ENCODE assay signal across 19 cellular contexts in genomic region chr6:106187424-106187982, GRCh38.
DNase-seq lines count a peak whose midpoint lies in the region; ATAC-seq, FAIRE-seq and TF ChIP-seq lines count a peak whose summit lies in the region.
"Had no signal": no experiment of that assay in that cellular context is flagged by ENCODE, and none has a peak within 500 bp of the region (broad histone marks: within the 10 kb centered on the region; RNA-seq: fewer than 3 reads in every experiment).

No MANE protein-coding gene starts in this region.

- no peak overlapping the region for H3K4ac ChIP-seq in H1 (replicated peaks; ENCODE audit: insufficient read length, low read depth, low read length)

- no peaks in the 10 kb centered on the region for H3F3A ChIP-seq in GM23338 (replicated peaks; ENCODE audit: low read depth)

- H3K27me3 Mint-ChIP-seq in CD4-positive, alpha-beta memory T cell = no peaks in the 10 kb centered on the region
- H3K27me3 Mint-ChIP-seq in GM23338 (ENCODE audit: insufficient read depth, low read depth, poor library complexity) = peaks cover 2% of the 10 kb centered on the region
- no peaks in the 10 kb centered on the region for H3K27me3 Mint-ChIP-seq in T-cell
- H3K27me3 Mint-ChIP-seq: B cell had no signal

- in situ Hi-C loops in HepG2 (cut with HindIII; ENCODE audit: extremely low pct_ligation_motif_present, low pct_unique_long_range_greater_than_20kb) = no loop called here

- H3K4me3 Mint-ChIP-seq in CD4-positive, alpha-beta memory T cell = peak overlapping the region in 5 of 8 donors; percentile 11 to 50 (median 29)
- no peak overlapping the region for H3K4me3 Mint-ChIP-seq in GM23338
- no peak overlapping the region for H3K4me3 Mint-ChIP-seq in T-cell
- H3K4me3 Mint-ChIP-seq: B cell had no signal

- no peaks in the 10 kb centered on the region for H3K9me3 ChIP-seq in CD4-positive, alpha-beta memory T cell (ENCODE audit: control insufficient read depth in 1 of 2, low read length in 2 of 2)
- H3K9me3 ChIP-seq in H1 (ENCODE audit: insufficient read depth in 2 of 2, low read depth in 1 of 2, low read length in 1 of 2) (no peaks in the 10 kb centered on the region), HepG2 (ENCODE audit: low read length) (no peaks in the 10 kb centered on the region), esophagus muscularis mucosa (no peaks in the 10 kb centered on the region)
- H3K9me3 ChIP-seq: SJCRH30, stomach, uterus had no signal

- H3K4me2 ChIP-seq in GM23338 (0 out of 2 replicates have a peak overlapping the region, but pooled peaks have one; percentile 4), H1 (ENCODE audit: insufficient read depth in 1 of 2, low read depth in 2 of 2, low read length in 2 of 2) (no peak overlapping the region), HepG2 (ENCODE audit: low read depth, low read length) (no peak overlapping the region)
- H3K4me2 ChIP-seq: smooth muscle cell had no signal

- CTCF ChIA-PET in CD4-positive, alpha-beta memory T cell (lab: Charles Lee; ENCODE audit: partially characterized antibody) = interaction anchor here (0.6 to 2.5 kb wide), 5 partner anchors 8 to 36 kb away, joined by 3 to 11 read pairs (median 4); no protein-coding TSS in a partner anchor
- CTCF ChIA-PET in T-cell (lab: Charles Lee) = interaction anchor here (0.9 to 2.9 kb wide), 3 partner anchors 9 to 36 kb away, joined by 3 to 12 read pairs (median 3); no protein-coding TSS in a partner anchor
- CTCF ChIA-PET in H1 (lab: Charles Lee; ENCODE audit: partially characterized antibody) = interaction anchor here (0.9 to 2.5 kb wide), 3 partner anchors 28 to 101 kb away, joined by 3 to 9 read pairs (median 3); partner anchors contain the start of gene PRDM1
- CTCF ChIA-PET in HepG2 (lab: Yijun Ruan, JAX; ENCODE audit: low intra/inter-chr PET ratio, low total read pairs) = no interaction called here

- no peak for TF ChIP-seq CTCF in GM23338 (conservative IDR thresholded peaks at IDR 0.05; ENCODE audit: low read depth in 2 of 2)
- TF ChIP-seq CTCF in H1 (IDR thresholded peaks at IDR 0.05; ENCODE audit: control extremely low read depth in 1 of 3, insufficient read depth in 1 of 3, low read depth in 1 of 3, low read length in 3 of 3) = no peak
- no peak for TF ChIP-seq CTCF in HepG2 (CRISPR knock-in tag; IDR thresholded peaks at IDR 0.05)
- TF ChIP-seq CTCF in esophagus muscularis mucosa (IDR thresholded peaks at IDR 0.05) = no peak

- POLR2A ChIA-PET in CD4-positive, alpha-beta memory T cell (lab: Charles Lee; ENCODE audit: partially characterized antibody) = interaction anchor here (0.9 to 3.6 kb wide), 6 partner anchors 9 to 195 kb away, joined by 3 to 12 read pairs (median 6); no protein-coding TSS in a partner anchor
- POLR2A ChIA-PET in T-cell (lab: Charles Lee) (interaction anchor here in 1 of 2 donors (0.7 kb wide), 1 partner anchor 347 kb away, joined by 3 read pairs; no protein-coding TSS in a partner anchor), H1 (lab: Charles Lee; ENCODE audit: partially characterized antibody) (no interaction called here), HepG2 (lab: Yijun Ruan, JAX) (no interaction called here)

- no peak overlapping the region for H2AK5ac ChIP-seq in H1 (ENCODE audit: low read depth, low read length)

- no peak overlapping the region for H3K14ac ChIP-seq in H1 (ENCODE audit: insufficient read length)

- H3K27me3 ChIP-seq in CD4-positive, alpha-beta memory T cell (ENCODE audit: insufficient read depth, low read length) = no peaks in the 10 kb centered on the region
- H3K27me3 ChIP-seq in GM23338 (ENCODE audit: insufficient read depth) (no peaks in the 10 kb centered on the region), H1 (replicated peaks in 1 of 4; ENCODE audit: control insufficient read depth in 3 of 4, extremely low read depth in 1 of 4, insufficient read depth in 3 of 4, low read length in 3 of 4) (no peaks in the 10 kb centered on the region), HepG2 (ENCODE audit: control insufficient read depth in 1 of 2, insufficient read depth in 2 of 2, low read length in 2 of 2) (no peaks in the 10 kb centered on the region), esophagus muscularis mucosa (no peaks in the 10 kb centered on the region)
- H3K27me3 ChIP-seq: SJCRH30, stomach, uterus had no signal

- no peak overlapping the region for H3K23ac ChIP-seq in H1 (ENCODE audit: insufficient read length)

- no peak overlapping the region for H3K56ac ChIP-seq in H1 (replicated peaks; ENCODE audit: insufficient read length, low read depth, low read length)

- no peak for DNase-seq in CD4-positive, alpha-beta memory T cell
- DNase-seq in GM23338 (ENCODE audit: low spot score) (no peak), T-cell (no peak), H1 (ENCODE audit: low read depth in 1 of 2, low spot score in 2 of 2) (no peak), HepG2 (ENCODE audit: low spot score) (no peak), esophagus muscularis mucosa (ENCODE audit: extremely low spot score) (no peak), mesenteric fat pad (ENCODE audit: low spot score) (no peak)
- DNase-seq: activated CD8-positive, alpha-beta memory T cell treated with anti-CD3 and anti-CD28 coated beads, Interleukin-2, amount 50 U/mL, for 4 hours; DMS79; NCI-H1105 treated with DMSO at 0.1 percent for 48 hours; SJCRH30; stomach; uterus had no signal

- peaks cover 37 to 60% (median 51%) of the 10 kb centered on the region in 4 donors for H3K4me1 Mint-ChIP-seq in CD4-positive, alpha-beta memory T cell
- peaks cover 7% of the 10 kb centered on the region for H3K4me1 Mint-ChIP-seq in GM23338
- H3K4me1 Mint-ChIP-seq in T-cell = peaks cover 21 to 54% (median 38%) of the 10 kb centered on the region in 3 donors

- no peak overlapping the region for H2BK120ac ChIP-seq in H1 (replicated peaks; ENCODE audit: low read depth, low read length)

- no peak overlapping the region for H4K5ac ChIP-seq in H1 (ENCODE audit: insufficient read length, low read depth, low read length)

- H3K27ac ChIP-seq in CD4-positive, alpha-beta memory T cell (ENCODE audit: low read depth, low read length) = no peak overlapping the region
- H3K27ac ChIP-seq in GM23338 (ENCODE audit: low read depth) (no peak overlapping the region), H1 (ENCODE audit: low read depth, low read length) (no peak overlapping the region), HepG2 (ENCODE audit: extremely low read length, insufficient read depth, low read length) (no peak overlapping the region), esophagus muscularis mucosa (replicated peaks in 1 of 4) (no peak overlapping the region)
- H3K27ac ChIP-seq: coronary artery, parathyroid adenoma, SJCRH30, stomach, uterus had no signal

- no peaks in the 10 kb centered on the region for H3K9me2 ChIP-seq in GM23338 (ENCODE audit: insufficient read depth)

- FAIRE-seq in H1 (lab: Jason Lieb, UNC) (peak; percentile 68), HepG2 (lab: Jason Lieb, UNC) (no peak)
- FAIRE-seq: H54 had no signal

- H2BK15ac ChIP-seq in H1 (ENCODE audit: low read length) = no peak overlapping the region

- TF ChIP-seq EP300 in H1 (IDR thresholded peaks at IDR 0.05; ENCODE audit: borderline replicate concordance in 1 of 2, low read depth in 2 of 2, low read length in 2 of 2) (no peak), HepG2 (IDR thresholded peaks at IDR 0.05; ENCODE audit: low read depth in 2 of 2, low read length in 2 of 2) (no peak), HepG2 (CRISPR knock-in tag; IDR thresholded peaks at IDR 0.05; ENCODE audit: borderline replicate concordance) (no peak), esophagus muscularis mucosa (IDR thresholded peaks at IDR 0.05) (no peak)

- H3K36me3 Mint-ChIP-seq in CD4-positive, alpha-beta memory T cell = peaks cover 6 to 7% of the 10 kb centered on the region in 2 donors
- H3K36me3 Mint-ChIP-seq in GM23338 (ENCODE audit: low read depth) = no peaks in the 10 kb centered on the region; the same call in 2 of the 3 replicates
- H3K36me3 Mint-ChIP-seq in T-cell = peaks cover 17% of the 10 kb centered on the region

- H3K18ac ChIP-seq in H1 (ENCODE audit: extremely low read depth, low read length) = no peak overlapping the region

- H3K79me2 ChIP-seq in GM23338 (replicated peaks; ENCODE audit: insufficient read depth) = no peaks in the 10 kb centered on the region
- H3K79me2 ChIP-seq in H1 (ENCODE audit: control insufficient read depth in 1 of 2, insufficient read depth in 2 of 2, low read length in 2 of 2) = no peaks in the 10 kb centered on the region
- no peaks in the 10 kb centered on the region for H3K79me2 ChIP-seq in HepG2 (ENCODE audit: insufficient read depth, low read length)
- H3K79me2 ChIP-seq: parathyroid adenoma had no signal

- H4K20me1 ChIP-seq in GM23338 (replicated peaks; ENCODE audit: insufficient read depth) (no peaks in the 10 kb centered on the region), H1 (replicated peaks in 1 of 2; ENCODE audit: control insufficient read depth in 1 of 2, insufficient read depth in 2 of 2, low read length in 2 of 2) (no peaks in the 10 kb centered on the region), HepG2 (ENCODE audit: insufficient read depth, low read length) (no peaks in the 10 kb centered on the region)

- no peak overlapping the region for H2BK12ac ChIP-seq in H1 (ENCODE audit: low read depth, low read length)

- H3K9me3 Mint-ChIP-seq in CD4-positive, alpha-beta memory T cell = peaks cover 0 to 1% (median 0%) of the 10 kb centered on the region in 8 donors
- H3K9me3 Mint-ChIP-seq in GM23338 (no peaks in the 10 kb centered on the region), T-cell (no peaks in the 10 kb centered on the region)

- TF ChIP-seq RAD21 in H1 (IDR thresholded peaks at IDR 0.05 in 1 of 2, conservative IDR thresholded peaks at IDR 0.05 in 1 of 2; ENCODE audit: low read depth in 2 of 2, low read length in 2 of 2) (no peak), HepG2 (CRISPR knock-in tag; IDR thresholded peaks at IDR 0.05) (no peak)

- TF ChIP-seq POLR2A in H1 (IDR thresholded peaks at IDR 0.05; ENCODE audit: control extremely low read depth in 1 of 2, low read depth in 2 of 2, low read length in 2 of 2) (no peak), HepG2 (IDR thresholded peaks at IDR 0.05; ENCODE audit: insufficient read depth in 1 of 2, low read depth in 2 of 2, low read length in 2 of 2) (no peak), esophagus muscularis mucosa (IDR thresholded peaks at IDR 0.05; ENCODE audit: low read depth) (no peak)

- intact Hi-C loops in CD4-positive, alpha-beta memory T cell (cut with micrococcal nuclease) = no loop called here
- intact Hi-C loops in HepG2 (cut with micrococcal nuclease; ENCODE audit: unreplicated experiment) (no loop called here), esophagus muscularis mucosa (cut with DNase I) (no loop called here)

- no peak overlapping the region for H2BK5ac ChIP-seq in H1 (ENCODE audit: low read depth, low read length)

- BruUV-seq in HepG2 (replicated peaks; lab: Mats Ljungman, UMichigan) = no TSS peak

- no peak overlapping the region for H2BK20ac ChIP-seq in H1 (ENCODE audit: low read length)

- H3K79me1 ChIP-seq in H1 (ENCODE audit: low read depth, low read length) = no peaks in the 10 kb centered on the region

- H4K8ac ChIP-seq in H1 (ENCODE audit: extremely low read depth, insufficient read depth, low read length) = no peak overlapping the region

- H4K91ac ChIP-seq in H1 (replicated peaks; ENCODE audit: insufficient read length, low read length) = no peak overlapping the region

- peaks cover 4% of the 10 kb centered on the region for H3K36me3 ChIP-seq in CD4-positive, alpha-beta memory T cell (ENCODE audit: insufficient read depth, low read length)
- H3K36me3 ChIP-seq in GM23338 (ENCODE audit: insufficient read depth) (no peaks in the 10 kb centered on the region), H1 (ENCODE audit: control insufficient read depth in 2 of 4, insufficient read depth in 4 of 4, low read length in 3 of 4) (peaks cover 0 to 8% (median 2%) of the 10 kb centered on the region in 4 experiments; a peak in 4 of 8 replicates), HepG2 (replicated peaks in 1 of 2; ENCODE audit: control insufficient read depth in 1 of 2, insufficient read depth in 2 of 2, low read length in 2 of 2) (peaks cover 0 to 6% of the 10 kb centered on the region in 2 experiments; a peak in 2 of 5 replicates), esophagus muscularis mucosa (peaks cover 0 to 12% (median 5%) of the 10 kb centered on the region in 4 donors)
- H3K36me3 ChIP-seq: uterus had no signal

- peaks cover 70% of the 10 kb centered on the region for H3K4me1 ChIP-seq in CD4-positive, alpha-beta memory T cell (ENCODE audit: insufficient read depth, low read length)
- peaks cover 8% of the 10 kb centered on the region for H3K4me1 ChIP-seq in GM23338 (ENCODE audit: insufficient read depth)
- H3K4me1 ChIP-seq in H1 (replicated peaks in 1 of 4; ENCODE audit: control insufficient read depth in 3 of 4, insufficient read depth in 4 of 4, low read length in 3 of 4) = 0 out of 7 replicates have a peak, but pooled peaks cover 0 to 2% (median 0%) of the 10 kb centered on the region in 4 experiments
- no peaks in the 10 kb centered on the region for H3K4me1 ChIP-seq in HepG2 (ENCODE audit: insufficient read depth, low read length)
- no peaks in the 10 kb centered on the region for H3K4me1 ChIP-seq in esophagus muscularis mucosa
- H3K4me1 ChIP-seq: parathyroid adenoma, SJCRH30, stomach, uterus had no signal

- peak overlapping the region in 5 of 7 donors; percentile 9 to 84 (median 49) for H3K27ac Mint-ChIP-seq in CD4-positive, alpha-beta memory T cell
- H3K27ac Mint-ChIP-seq in GM23338 = peak overlapping the region; percentile 22
- H3K27ac Mint-ChIP-seq in T-cell = peak overlapping the region; percentile 7 to 32
- H3K27ac Mint-ChIP-seq: B cell had no signal

- H2AFZ ChIP-seq in GM23338 (no peak overlapping the region), H1 (ENCODE audit: low read length) (no peak overlapping the region), HepG2 (ENCODE audit: low read length) (no peak overlapping the region)
- H2AFZ ChIP-seq: parathyroid adenoma had no signal

- no peak overlapping the region for H3K4me3 ChIP-seq in CD4-positive, alpha-beta memory T cell (ENCODE audit: low read length in 2 of 2)
- H3K4me3 ChIP-seq in GM23338 (no peak overlapping the region), H1 (ENCODE audit: extremely low read depth in 1 of 4, insufficient read depth in 2 of 4, low read depth in 3 of 4, low read length in 4 of 4) (no peak overlapping the region), HepG2 (replicated peaks in 1 of 3; ENCODE audit: insufficient read depth in 1 of 3, low read depth in 2 of 3, low read length in 3 of 3) (no peak overlapping the region), esophagus muscularis mucosa (no peak overlapping the region)
- H3K4me3 ChIP-seq: coronary artery, SJCRH30, smooth muscle cell, stomach, uterus had no signal

- no peak overlapping the region for H3K9ac ChIP-seq in H1 (replicated peaks in 1 of 4; ENCODE audit: extremely low read depth in 1 of 4, low read depth in 3 of 4, low read length in 3 of 4)
- H3K9ac ChIP-seq in HepG2 (ENCODE audit: insufficient read depth, low read depth, low read length) = no peak overlapping the region
- H3K9ac ChIP-seq: parathyroid adenoma had no signal

- no peak for ATAC-seq in GM23338
- peak in 1 of 4 experiments; percentile 42 for ATAC-seq in T-cell (replicated peaks in 1 of 4)
- no peak for ATAC-seq in HepG2
- ATAC-seq in GM19351 (IDR thresholded peaks at IDR 0.05; ENCODE audit: unreplicated experiment) = no peak

- no peaks in the 10 kb centered on the region for H3K23me2 ChIP-seq in H1 (ENCODE audit: low read depth, low read length)

- 62% methylated on average over 1 of the region's 1 CpG; no CpG with 5 or more reads in 1 of the 2 experiments for WGBS in H1 (ENCODE audit: extremely low coverage in 1 of 2, insufficient coverage in 1 of 2, insufficient read length in 1 of 2, insufficient replicate concordance in 2 of 2, low coverage in 1 of 2, low lambda C conversion rate in 2 of 2, missing lambda C conversion rate in 1 of 2), 2 experiments
- WGBS in HepG2 (ENCODE audit: low lambda C conversion rate) = 83% methylated on average over 1 of the region's 1 CpG
- WGBS in esophagus muscularis mucosa = 74% methylated on average over 1 of the region's 1 CpG

Comparison
In these comparisons a context has a peak if more than half of its experiments do, and no peak if none do; other contexts are left out.
1. H3K4me3 Mint-ChIP-seq: peak in CD4-positive, alpha-beta memory T cell (5 of 8); none in GM23338 (single experiment) and T-cell (0 of 3).
2. Peak in every context shown above with its lines, with median percentiles within 50 percentile points of each other: H3K27ac Mint-ChIP-seq.